14 cellular contexts compared by ENCODE assay signal in the genomic region with DNA sequence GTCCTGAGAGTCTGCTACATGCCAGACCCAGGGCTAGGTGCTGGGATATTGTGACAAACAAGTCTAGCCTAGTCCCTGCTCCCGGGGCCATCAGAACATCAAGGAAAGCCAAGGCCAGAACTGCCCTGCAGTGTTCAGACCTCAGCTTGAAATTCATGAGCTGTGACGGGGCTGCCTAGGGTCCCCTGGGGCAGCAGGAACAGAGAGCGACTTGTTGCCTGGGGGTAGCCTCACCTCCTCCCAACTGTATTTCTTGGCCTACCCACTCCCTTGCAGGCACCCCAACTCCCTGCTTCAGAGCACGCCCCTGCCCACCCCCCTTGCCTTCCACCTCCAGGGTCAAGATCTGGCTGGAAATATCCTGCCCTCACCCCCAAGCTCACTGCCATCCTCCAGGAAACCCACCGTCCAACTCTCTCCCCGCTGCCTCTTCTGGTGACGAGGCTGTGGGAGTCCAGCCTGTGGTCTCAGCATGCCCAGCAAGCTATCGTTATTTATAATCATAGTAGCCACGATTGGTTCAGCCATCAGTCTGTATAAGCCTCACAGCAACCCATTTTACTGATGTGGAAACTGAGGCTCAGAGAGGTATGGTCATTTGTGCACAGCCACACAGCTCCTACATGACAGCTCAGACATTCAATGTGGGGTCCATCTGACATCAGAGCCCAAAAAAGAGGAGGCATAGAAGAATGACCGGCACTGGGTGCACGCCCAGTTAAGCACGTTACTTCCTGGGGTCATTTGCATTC. TPM values are rescaled to one million over a fixed set of nuclear protein-coding genes. Genes with fewer than 3 reads are reported as not detected.
DNase-seq lines count a peak whose midpoint lies in the region; ATAC-seq, FAIRE-seq and TF ChIP-seq lines count a peak whose summit lies in the region.
"Had no signal": no experiment of that assay in that cellular context is flagged by ENCODE, and none has a peak within 500 bp of the region (broad histone marks: within the 10 kb centered on the region; RNA-seq: fewer than 3 reads in every experiment).

No MANE protein-coding gene starts in this region.

- H3K4me1 Mint-ChIP-seq in glutamatergic neuron (ENCODE audit: low read depth, unreplicated experiment) = peaks cover 13% of the 10 kb centered on the region

- peaks cover 5% of the 10 kb centered on the region for H3K9me1 ChIP-seq in K562 (ENCODE audit: control insufficient read depth, insufficient read depth, low read length)

- H3K79me2 ChIP-seq in K562 (ENCODE audit: control insufficient read depth, insufficient read depth, low read length) (no peaks in the 10 kb centered on the region), trophoblast cell (ENCODE audit: control insufficient read depth, insufficient read depth, low read length, poor library complexity) (no peaks in the 10 kb centered on the region)

- no peaks in the 10 kb centered on the region for H3K27me3 ChIP-seq in BLaER1 treated with 17β-estradiol and CSF1 and Interleukin-3, amounts not matched to agents 10 nM and 100 nM
- no peaks in the 10 kb centered on the region for H3K27me3 ChIP-seq in K562 (ENCODE audit: control insufficient read depth in 2 of 2, insufficient read depth in 2 of 2, low read length in 2 of 2)
- H3K27me3 ChIP-seq in trophoblast cell (ENCODE audit: insufficient read depth, low read length) = no peaks in the 10 kb centered on the region
- no peaks in the 10 kb centered on the region for H3K27me3 ChIP-seq in lower lobe of right lung (ENCODE audit: low read depth)
- H3K27me3 ChIP-seq: MG63 had no signal

- H3K18ac ChIP-seq in trophoblast cell (ENCODE audit: low read length) = no peak overlapping the region

- peak overlapping the region in 4 of 11 experiments; percentile 34 to 51 (median 44); a peak in 5 of 22 replicates for H3K9ac ChIP-seq in BLaER1 treated with 17β-estradiol and CSF1 and Interleukin-3, amounts not matched to agents 10 nM and 100 nM
- H3K9ac ChIP-seq in K562 (ENCODE audit: insufficient read depth in 1 of 2, low read depth in 2 of 2, low read length in 2 of 2) (peak overlapping the region in 1 of 2 experiments; percentile 74; a peak in 2 of 4 replicates), trophoblast cell (ENCODE audit: low read length) (no peak overlapping the region)

- no peak overlapping the region for H2BK5ac ChIP-seq in trophoblast cell (ENCODE audit: low read depth, low read length, poor library complexity)

- ATAC-seq in K562 = no peak
- no peak for ATAC-seq in lower lobe of right lung
- no peak for ATAC-seq in GM21717 (IDR thresholded peaks at IDR 0.05; ENCODE audit: unreplicated experiment)

- DNase-seq in K562 (ENCODE audit: extremely low read depth in 1 of 4, low spot score in 3 of 4) = no peak
- no peak for DNase-seq in glutamatergic neuron
- DNase-seq in trophoblast cell = no peak
- no peak for DNase-seq in lower lobe of right lung
- no peak for DNase-seq in MV-4-11 (lab: John Stamatoyannopoulos, UW)
- DNase-seq: COR-L47, Karpas-422, NCI-H1092 treated with DMSO at 0.1 percent for 48 hours, NCI-H2081 treated with DMSO at 0.1 percent for 48 hours had no signal

- peak overlapping the region; percentile 22 for H3K27ac Mint-ChIP-seq in glutamatergic neuron (ENCODE audit: unreplicated experiment)

- BruUV-seq in K562 (replicated peaks; lab: Mats Ljungman, UMichigan) = no TSS peak

- 0 out of 22 replicates have a peak, but pooled peaks cover 0 to under 1% (median 0%) of the 10 kb centered on the region in 11 experiments for H4K20me1 ChIP-seq in BLaER1 treated with 17β-estradiol and CSF1 and Interleukin-3, amounts not matched to agents 10 nM and 100 nM
- no peaks in the 10 kb centered on the region; the same call in 1 of the 2 replicates for H4K20me1 ChIP-seq in K562 (replicated peaks; ENCODE audit: control insufficient read depth, insufficient read depth, low read length)

- H4K8ac ChIP-seq in trophoblast cell (ENCODE audit: low read depth, low read length) = no peak overlapping the region

- peaks cover 6% of the 10 kb centered on the region for H3K79me1 ChIP-seq in trophoblast cell (ENCODE audit: low read length)

- no peak overlapping the region for H2BK120ac ChIP-seq in trophoblast cell (ENCODE audit: insufficient read depth, low read length, poor library complexity)

- no peak overlapping the region for H3K4ac ChIP-seq in trophoblast cell (ENCODE audit: low read depth, low read length)

- TF ChIP-seq RAD21 in K562 (CRISPR knock-in tag; conservative IDR thresholded peaks at IDR 0.05 in 1 of 2, IDR thresholded peaks at IDR 0.05 in 1 of 2) = no peak

- peak overlapping the region; percentile 42 for H3K4me3 Mint-ChIP-seq in glutamatergic neuron (ENCODE audit: unreplicated experiment)

- no peak for TF ChIP-seq POLR2A in K562 (conservative IDR thresholded peaks at IDR 0.05)

- WGBS in K562 (ENCODE audit: insufficient coverage, low coverage, missing lambda C conversion rate) = 61% methylated on average over 12 of the region's 12 CpGs
- WGBS in trophoblast cell (ENCODE audit: extremely low coverage, insufficient coverage, insufficient read length) = no CpG with 5 or more reads among the region's 12 CpGs

- no peaks in the 10 kb centered on the region for H3K9me3 ChIP-seq in BLaER1 treated with 17β-estradiol and CSF1 and Interleukin-3, amounts not matched to agents 10 nM and 100 nM (replicated peaks in 1 of 11)
- H3K9me3 ChIP-seq in K562 (replicated peaks; ENCODE audit: control insufficient read depth, insufficient read depth, low read depth, low read length) (no peaks in the 10 kb centered on the region), trophoblast cell (ENCODE audit: insufficient read depth, low read depth, low read length) (no peaks in the 10 kb centered on the region), lower lobe of right lung (no peaks in the 10 kb centered on the region)
- H3K9me3 ChIP-seq: HAP-1, MG63 had no signal

- peaks cover 4% of the 10 kb centered on the region for H3K9me3 Mint-ChIP-seq in glutamatergic neuron (ENCODE audit: unreplicated experiment)

- TF ChIP-seq CTCF in K562 (IDR thresholded peaks at IDR 0.05 in 2 of 3, conservative IDR thresholded peaks at IDR 0.05 in 1 of 3; ENCODE audit: insufficient read depth in 2 of 3, low read depth in 1 of 3, low read length in 3 of 3) (no peak), glutamatergic neuron (IDR thresholded peaks at IDR 0.05; ENCODE audit: partially characterized antibody, unreplicated experiment) (no peak), lower lobe of right lung (IDR thresholded peaks at IDR 0.05) (no peak)

- TF ChIP-seq EP300 in K562 (IDR thresholded peaks at IDR 0.05; ENCODE audit: low read length) = no peak

- no peak overlapping the region for H2AFZ ChIP-seq in K562 (ENCODE audit: low read depth, low read length)
- H2AFZ ChIP-seq in trophoblast cell (ENCODE audit: insufficient read depth, low read length, poor library complexity) = no peak overlapping the region

- CTCF ChIA-PET in K562 (lab: Yijun Ruan, JAX; ENCODE audit: low intra/inter-chr PET ratio) = no interaction called here

- peaks cover 3% of the 10 kb centered on the region for H3K27me3 Mint-ChIP-seq in glutamatergic neuron (ENCODE audit: unreplicated experiment)

- in situ Hi-C loops in K562 (cut with MboI) = loop anchor here (10.0 kb wide), 1 partner anchor 1461 kb away; no protein-coding TSS in a partner anchor

- no peaks in the 10 kb centered on the region for H3K36me3 ChIP-seq in BLaER1 treated with 17β-estradiol and CSF1 and Interleukin-3, amounts not matched to agents 10 nM and 100 nM
- H3K36me3 ChIP-seq in K562 (ENCODE audit: control insufficient read depth, insufficient read depth, low read length) = no peaks in the 10 kb centered on the region
- no peaks in the 10 kb centered on the region for H3K36me3 ChIP-seq in trophoblast cell (ENCODE audit: control insufficient read depth in 1 of 2, insufficient read depth in 2 of 2, low read length in 2 of 2)
- H3K36me3 ChIP-seq in lower lobe of right lung = no peaks in the 10 kb centered on the region
- H3K36me3 ChIP-seq: MG63 had no signal

- H2BK12ac ChIP-seq in trophoblast cell (ENCODE audit: low read length) = no peak overlapping the region

- H3K27ac ChIP-seq in BLaER1 treated with 17β-estradiol and CSF1 and Interleukin-3, amounts not matched to agents 10 nM and 100 nM = peak overlapping the region in 1 of 11 experiments; percentile 39; a peak in 1 of 22 replicates
- H3K27ac ChIP-seq in K562 (ENCODE audit: extremely low read depth, low read depth, low read length) (no peak overlapping the region), trophoblast cell (ENCODE audit: low read depth, low read length) (no peak overlapping the region), lower lobe of right lung (no peak overlapping the region)

- no peak overlapping the region for H4K12ac ChIP-seq in trophoblast cell (ENCODE audit: low read depth, low read length)

- peak overlapping the region in 10 of 11 experiments; percentile 29 to 80 (median 72); a peak in 19 of 22 replicates for H3K4me2 ChIP-seq in BLaER1 treated with 17β-estradiol and CSF1 and Interleukin-3, amounts not matched to agents 10 nM and 100 nM
- H3K4me2 ChIP-seq in K562 (ENCODE audit: insufficient read depth, low read length) = no peak overlapping the region
- H3K4me2 ChIP-seq in trophoblast cell (ENCODE audit: low read length) = no peak overlapping the region

- H3K36me3 Mint-ChIP-seq in glutamatergic neuron (ENCODE audit: unreplicated experiment) = peaks cover 5% of the 10 kb centered on the region

- no peak for FAIRE-seq in K562 (lab: Jason Lieb, UNC)

- no peak overlapping the region for H3K4me3 ChIP-seq in BLaER1 treated with 17β-estradiol and CSF1 and Interleukin-3, amounts not matched to agents 10 nM and 100 nM
- no peak overlapping the region for H3K4me3 ChIP-seq in K562
- H3K4me3 ChIP-seq in trophoblast cell (ENCODE audit: low read depth, low read length) = no peak overlapping the region
- no peak overlapping the region for H3K4me3 ChIP-seq in lower lobe of right lung
- H3K4me3 ChIP-seq: HAP-1, MG63, PC-9 had no signal

- intact Hi-C loops in K562 (cut with micrococcal nuclease) = loop anchor here (10.0 kb wide), 1 partner anchor 131 kb away; the partner anchor contains the start of gene SLC27A4
- intact Hi-C loops in lower lobe of right lung (cut with DNase I) = no loop called here

- H3K23ac ChIP-seq in trophoblast cell (ENCODE audit: low read length) = no peak overlapping the region

- H3K14ac ChIP-seq in trophoblast cell (ENCODE audit: low read length) = no peak overlapping the region

- H3K4me1 ChIP-seq in BLaER1 treated with 17β-estradiol and CSF1 and Interleukin-3, amounts not matched to agents 10 nM and 100 nM = peaks cover 46 to 83% (median 73%) of the 10 kb centered on the region in 10 experiments
- H3K4me1 ChIP-seq in K562 (replicated peaks in 1 of 2; ENCODE audit: control insufficient read depth in 2 of 2, insufficient read depth in 2 of 2, low read length in 2 of 2) (peaks cover 14 to 47% of the 10 kb centered on the region in 2 experiments), trophoblast cell (ENCODE audit: control insufficient read depth in 1 of 2, insufficient read depth in 2 of 2, low read length in 2 of 2) (peaks cover 14 to 17% of the 10 kb centered on the region in 2 experiments), lower lobe of right lung (peaks cover 20% of the 10 kb centered on the region)
- H3K4me1 ChIP-seq: HAP-1 had no signal

- H4K91ac ChIP-seq in trophoblast cell (ENCODE audit: low read depth, low read length) = peak overlapping the region; percentile 20

- POLR2A ChIA-PET in K562 (lab: Yijun Ruan, JAX) = interaction anchor here (0.6 to 2.0 kb wide), 8 partner anchors 9 to 149 kb away, joined by 3 to 6 read pairs (median 4); no protein-coding TSS in a partner anchor

- H2AK5ac ChIP-seq in trophoblast cell (ENCODE audit: low read length) = no peak overlapping the region

RNA-seq across cellular contexts. Expression of gene DNM1, which starts 10.7 kb away (rescaled TPM):
- total RNA-seq in K562 (2011; cell fraction: chromatin; rRNA removed; ENCODE audit: low replicate concordance) = 88.0 and 181 TPM in 2 replicates
- 88.4 and 99.1 TPM in 2 replicates for total RNA-seq in K562 (2011; cell fraction: nucleolus; rRNA removed)
- total RNA-seq in K562 (2011; cell fraction: nucleoplasm; rRNA removed) = 92.3 and 124 TPM in 2 replicates
- total RNA-seq in K562 (2014; rRNA removed) (6.6 and 7.9 TPM in 2 replicates), K562 (2014; rRNA removed; fragmentation: Illumina TruSeq; extraction: Trizol) (4.5 and 5.2 TPM in 2 replicates), K562 (2015; rRNA removed; fragmentation: Illumina TruSeq; extraction: Trizol) (8.4 and 9.1 TPM in 2 replicates), K562 (2021) (20.7 and 23.1 TPM in 2 replicates), glutamatergic neuron (ENCODE audit: unreplicated experiment) (276 TPM), lower lobe of right lung (8.8 TPM)
- polyA plus RNA-seq in K562 (2011; rRNA removed) (9.5 and 33.1 TPM in 2 replicates), K562 (2014; fragmentation: Illumina TruSeq; extraction: Trizol) (10.0 and 15.5 TPM in 2 replicates), K562 (2014; fragmentation: Nextera tagmentation; extraction: Ambion mirVana) (under 1 TPM; 0.39 to 0.58 TPM), K562 (2014; rRNA removed) (17.6 TPM in 2 replicates)
- 7.7 and 11.1 TPM in 2 replicates for polyA plus RNA-seq in K562 (2011; cell fraction: cytosol; rRNA removed)
- polyA plus RNA-seq in K562 (2011; cell fraction: nucleus; rRNA removed) = 108 and 126 TPM in 2 replicates
- 15.9 and 25.7 TPM in 2 replicates for polyA plus RNA-seq in K562 (2012)
- polyA minus RNA-seq in K562 (2011; rRNA and poly(A)+ RNA removed) = 19.1 and 29.6 TPM in 2 replicates
- polyA minus RNA-seq in K562 (2011; cell fraction: cytosol; rRNA and poly(A)+ RNA removed) = 6.7 and 22.4 TPM in 2 replicates
- polyA minus RNA-seq in K562 (2011; cell fraction: nucleus; rRNA and poly(A)+ RNA removed) = 55.2 and 137 TPM in 2 replicates
- 6.0 TPM in 2 replicates for polyA plus RNA-seq in trophoblast cell (2013)

RNA-seq across cellular contexts. Expression of gene CIZ1, which starts 22.6 kb away (rescaled TPM):
- total RNA-seq in K562 (2011; cell fraction: chromatin; rRNA removed; ENCODE audit: low replicate concordance) = 263 and 434 TPM in 2 replicates
- 204 and 208 TPM in 2 replicates for total RNA-seq in K562 (2011; cell fraction: nucleolus; rRNA removed)
- 222 and 230 TPM in 2 replicates for total RNA-seq in K562 (2011; cell fraction: nucleoplasm; rRNA removed)
- 127 and 164 TPM in 2 replicates for total RNA-seq in K562 (2014; rRNA removed)
- total RNA-seq in K562 (2014; rRNA removed; fragmentation: Illumina TruSeq; extraction: Trizol) = 55.4 and 57.1 TPM in 2 replicates
- total RNA-seq in K562 (2015; rRNA removed; fragmentation: Illumina TruSeq; extraction: Trizol) = 83.7 and 87.8 TPM in 2 replicates
- 329 and 330 TPM in 2 replicates for total RNA-seq in K562 (2021)
- polyA plus RNA-seq in K562 (2011; rRNA removed) = 82.1 and 168 TPM in 2 replicates
- polyA plus RNA-seq in K562 (2011; cell fraction: cytosol; rRNA removed) = 139 and 188 TPM in 2 replicates
- polyA plus RNA-seq in K562 (2011; cell fraction: nucleus; rRNA removed) = 284 and 400 TPM in 2 replicates
- polyA plus RNA-seq in K562 (2012) = 220 and 374 TPM in 2 replicates
- polyA plus RNA-seq in K562 (2014; fragmentation: Illumina TruSeq; extraction: Trizol) = 244 and 291 TPM in 2 replicates
- 10 to 100 TPM in 1 of 2 experiments, 1 to 10 TPM in 1; 6.6 to 12.6 TPM for polyA plus RNA-seq in K562 (2014; fragmentation: Nextera tagmentation; extraction: Ambion mirVana)
- 161 and 175 TPM in 2 replicates for polyA plus RNA-seq in K562 (2014; rRNA removed)
- polyA minus RNA-seq in K562 (2011; rRNA and poly(A)+ RNA removed) = 76.1 and 76.4 TPM in 2 replicates
- polyA minus RNA-seq in K562 (2011; cell fraction: cytosol; rRNA and poly(A)+ RNA removed) = 115 and 157 TPM in 2 replicates
- 42.3 and 58.8 TPM in 2 replicates for polyA minus RNA-seq in K562 (2011; cell fraction: nucleus; rRNA and poly(A)+ RNA removed)
- total RNA-seq in glutamatergic neuron (ENCODE audit: unreplicated experiment) = 174 TPM
- polyA plus RNA-seq in trophoblast cell (2013) = 103 and 112 TPM in 2 replicates
- 98.5 TPM for total RNA-seq in lower lobe of right lung

RNA-seq across cellular contexts. Expression of gene BBLN, which starts 53.9 kb away (rescaled TPM):
- total RNA-seq in K562 (2011; cell fraction: chromatin; rRNA removed; ENCODE audit: low replicate concordance) = 24.5 and 53.9 TPM in 2 replicates
- total RNA-seq in K562 (2011; cell fraction: nucleolus; rRNA removed) = 72.0 and 78.0 TPM in 2 replicates
- 65.8 and 106 TPM in 2 replicates for total RNA-seq in K562 (2011; cell fraction: nucleoplasm; rRNA removed)
- total RNA-seq in K562 (2014; rRNA removed) = 331 and 433 TPM in 2 replicates
- total RNA-seq in K562 (2014; rRNA removed; fragmentation: Illumina TruSeq; extraction: Trizol) = 11.5 and 11.9 TPM in 2 replicates
- 109 and 123 TPM in 2 replicates for total RNA-seq in K562 (2015; rRNA removed; fragmentation: Illumina TruSeq; extraction: Trizol)
- total RNA-seq in K562 (2021) = 172 and 177 TPM in 2 replicates
- 87.1 and 125 TPM in 2 replicates for polyA plus RNA-seq in K562 (2011; rRNA removed)
- polyA plus RNA-seq in K562 (2011; cell fraction: cytosol; rRNA removed) = 256 and 738 TPM in 2 replicates
- 139 and 249 TPM in 2 replicates for polyA plus RNA-seq in K562 (2011; cell fraction: nucleus; rRNA removed)
- polyA plus RNA-seq in K562 (2012) = 180 and 393 TPM in 2 replicates
- polyA plus RNA-seq in K562 (2014; fragmentation: Illumina TruSeq; extraction: Trizol) = 30.1 and 181 TPM in 2 replicates
- polyA plus RNA-seq in K562 (2014; fragmentation: Nextera tagmentation; extraction: Ambion mirVana) = 10 to 100 TPM in 1 of 2 experiments, 1 to 10 TPM in 1; 4.2 to 13.7 TPM
- polyA plus RNA-seq in K562 (2014; rRNA removed) = 191 and 213 TPM in 2 replicates
- 19.8 and 21.1 TPM in 2 replicates for polyA minus RNA-seq in K562 (2011; rRNA and poly(A)+ RNA removed)
- 74.5 and 112 TPM in 2 replicates for polyA minus RNA-seq in K562 (2011; cell fraction: cytosol; rRNA and poly(A)+ RNA removed)
- 29.6 and 47.0 TPM in 2 replicates for polyA minus RNA-seq in K562 (2011; cell fraction: nucleus; rRNA and poly(A)+ RNA removed)
- 147 TPM for total RNA-seq in glutamatergic neuron (ENCODE audit: unreplicated experiment)
- 57.0 and 59.5 TPM in 2 replicates for polyA plus RNA-seq in trophoblast cell (2013)
- total RNA-seq in lower lobe of right lung = 47.9 TPM

Comparison
In these comparisons a context has a peak if more than half of its experiments do, and no peak if none do; other contexts are left out.
1. H3K4me2 ChIP-seq: peak in BLaER1 treated with 17β-estradiol and CSF1 and Interleukin-3, amounts not matched to agents 10 nM and 100 nM (10 of 11); none in K562 (single experiment) and trophoblast cell (single experiment).